12 cellular contexts compared by ENCODE assay signal in the genomic region with DNA sequence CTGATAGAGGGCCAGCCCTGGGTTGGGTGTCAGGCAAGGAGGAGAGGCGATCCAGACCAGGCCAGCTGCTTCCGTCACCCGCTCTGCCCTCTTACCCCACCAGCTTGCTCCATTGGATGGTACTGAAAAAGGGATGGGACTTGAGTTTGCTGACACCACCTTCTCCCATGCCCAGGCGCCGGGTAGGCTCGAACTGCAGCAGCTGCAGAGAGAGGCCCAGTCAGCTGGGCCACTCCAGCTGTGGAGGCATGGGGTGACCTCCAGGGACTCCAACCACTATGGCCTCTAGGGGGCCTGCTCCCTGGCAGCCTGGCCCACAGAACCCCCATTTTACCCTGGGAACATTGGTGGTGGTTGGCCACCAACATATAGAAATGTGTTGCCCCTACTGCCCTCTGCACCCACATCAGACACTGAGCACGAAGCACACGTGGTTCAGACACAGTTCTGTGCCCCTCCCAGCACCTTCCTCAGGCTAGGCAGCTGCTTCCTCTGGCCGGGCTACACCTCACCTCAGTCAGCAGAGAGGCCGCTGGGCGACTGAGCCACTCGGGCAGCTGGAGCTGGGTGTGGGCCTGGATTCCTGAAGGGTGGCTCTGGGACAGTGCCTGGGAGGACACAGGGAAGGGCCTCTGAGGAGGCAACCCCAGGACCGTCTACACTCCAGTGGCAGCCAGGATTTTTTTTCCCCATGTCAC. TPM values are rescaled to one million over a fixed set of nuclear protein-coding genes. Genes with fewer than 3 reads are reported as not detected.
DNase-seq lines count a peak whose midpoint lies in the region; ATAC-seq and TF ChIP-seq lines count a peak whose summit lies in the region.
"Had no signal": no experiment of that assay in that cellular context is flagged by ENCODE, and none has a peak within 500 bp of the region (broad histone marks: within the 10 kb centered on the region; RNA-seq: fewer than 3 reads in every experiment).

No MANE protein-coding gene starts in this region.

- no peak overlapping the region for H3K4me3 Mint-ChIP-seq in Caco-2 (ENCODE audit: unreplicated experiment)

- H3K36me3 ChIP-seq in heart right ventricle (peaks cover 0 to 37% (median 21%) of the 10 kb centered on the region in 9 donors), Caco-2 (ENCODE audit: control insufficient read depth, insufficient read depth, low read length) (no peaks in the 10 kb centered on the region)

- POLR2A ChIA-PET in Caco-2 (lab: Charles Lee): no interaction called here

- in situ Hi-C loops in GM13976 (cut with MboI; ENCODE audit: low sequenced_read_pairs, unreplicated experiment): no loop called here

- TF ChIP-seq CTCF in 22Rv1 (IDR thresholded peaks at IDR 0.05) (peak; percentile 21), GM12872 (IDR thresholded peaks at IDR 0.05; ENCODE audit: insufficient read depth, low read depth, low read length) (peak; percentile 60; the same call in 2 of the 3 replicates), heart right ventricle (IDR thresholded peaks at IDR 0.05) (peak in 3 of 9 donors; percentile 3 to 12 (median 7)), Caco-2 (IDR thresholded peaks at IDR 0.05; ENCODE audit: insufficient read depth in 1 of 2, low read depth in 1 of 2, low read length in 1 of 2, severe bottlenecking in 1 of 2, unreplicated experiment in 1 of 2) (no peak), GM13976 (IDR thresholded peaks at IDR 0.05; ENCODE audit: borderline replicate concordance, control extremely low read depth, extremely low read depth, insufficient read depth, missing control alignments) (no peak)

- no peaks in the 10 kb centered on the region for H3K9me3 ChIP-seq in heart right ventricle
- H3K9me3 ChIP-seq in Caco-2: no peaks in the 10 kb centered on the region

- H3K9me3 Mint-ChIP-seq in Caco-2 (ENCODE audit: unreplicated experiment): no peaks in the 10 kb centered on the region

- no peak for DNase-seq in heart right ventricle
- DNase-seq in Caco-2: no peak
- no peak for DNase-seq in GM13976 (ENCODE audit: low spot score)
- DNase-seq: amniotic stem cell; KBM-7; NCI-H774; stimulated activated CD4-positive, alpha-beta T cell treated with anti-CD3 and anti-CD28 coated beads, Interleukin-1b, Interleukin-23, amount 100 ng/mL, for 48 hours had no signal

- peaks cover 18% of the 10 kb centered on the region for H3K36me3 Mint-ChIP-seq in Caco-2 (ENCODE audit: insufficient read depth, unreplicated experiment)

- H3K4me1 ChIP-seq in heart right ventricle: peaks cover 16 to 62% (median 41%) of the 10 kb centered on the region in 9 donors
- no peaks in the 10 kb centered on the region for H3K4me1 ChIP-seq in Caco-2

- no peak overlapping the region for H3K27ac ChIP-seq in 22Rv1
- H3K27ac ChIP-seq in heart right ventricle: peak overlapping the region in 4 of 10 donors; percentile 9 to 41 (median 20)

- H3K27me3 ChIP-seq in heart right ventricle: no peaks in the 10 kb centered on the region
- no peaks in the 10 kb centered on the region for H3K27me3 ChIP-seq in Caco-2 (replicated peaks; ENCODE audit: control insufficient read depth, insufficient read depth, low read length)

- no peaks in the 10 kb centered on the region for H3K4me1 Mint-ChIP-seq in Caco-2 (ENCODE audit: low read depth, unreplicated experiment)

- CTCF ChIA-PET in Caco-2 (lab: Charles Lee): interaction anchor here (0.8 to 4.8 kb wide), 4 partner anchors 16 to 46 kb away, joined by 3 to 122 read pairs (median 27); a partner anchor contains a TSS

- ATAC-seq in SK-N-SH treated with all-trans-retinoic acid at 6 μM for 48 hours (0 out of 3 replicates have a peak, but pooled peaks have one; percentile 9), heart right ventricle (peak in 7 of 8 donors; percentile 4 to 28 (median 14)), HG03039 (IDR thresholded peaks at IDR 0.05; ENCODE audit: unreplicated experiment) (no peak), HG02588 (IDR thresholded peaks at IDR 0.05; ENCODE audit: unreplicated experiment) (no peak)

- H3K27me3 Mint-ChIP-seq in Caco-2 (ENCODE audit: insufficient read depth, unreplicated experiment): no peaks in the 10 kb centered on the region

- no TSS peak for BruUV-seq in Caco-2 (replicated peaks; lab: Mats Ljungman, UMichigan)

- WGBS in heart right ventricle, 2 donors: 61 to 72% methylated on average over 13 of the region's 13 CpGs

- H3K4me3 ChIP-seq in heart right ventricle: no peak overlapping the region
- H3K4me3 ChIP-seq in Caco-2 (ENCODE audit: low read depth, low read length): no peak overlapping the region

- no peak overlapping the region for H3K27ac Mint-ChIP-seq in Caco-2 (ENCODE audit: unreplicated experiment)

- intact Hi-C loops in heart right ventricle (cut with DNase I) (loop anchor here in 1 of 10 donors (5.0 kb wide), 2 partner anchors 45 to 185 kb away; no protein-coding TSS in a partner anchor), Caco-2 (cut with micrococcal nuclease; ENCODE audit: unreplicated experiment) (no loop called here)

TF ChIP-seq in SK-N-SH treated with all-trans-retinoic acid at 6 μM for 48 hours, 23 proteins besides CTCF, POLR2A, EP300 and RAD21 (continues in another document):
- no peak for TF ChIP-seq ISL1 (CRISPR knock-in tag; IDR thresholded peaks at IDR 0.05)
- no peak for TF ChIP-seq SNAI2 (CRISPR knock-in tag; IDR thresholded peaks at IDR 0.05)
- no peak for TF ChIP-seq ZFP30 (CRISPR knock-in tag; IDR thresholded peaks at IDR 0.05)
- TF ChIP-seq TCF4 (CRISPR knock-in tag; IDR thresholded peaks at IDR 0.05; ENCODE audit: borderline replicate concordance): no peak
- no peak for TF ChIP-seq ZNF8 (CRISPR knock-in tag; IDR thresholded peaks at IDR 0.05)
- TF ChIP-seq, protein P1, sequence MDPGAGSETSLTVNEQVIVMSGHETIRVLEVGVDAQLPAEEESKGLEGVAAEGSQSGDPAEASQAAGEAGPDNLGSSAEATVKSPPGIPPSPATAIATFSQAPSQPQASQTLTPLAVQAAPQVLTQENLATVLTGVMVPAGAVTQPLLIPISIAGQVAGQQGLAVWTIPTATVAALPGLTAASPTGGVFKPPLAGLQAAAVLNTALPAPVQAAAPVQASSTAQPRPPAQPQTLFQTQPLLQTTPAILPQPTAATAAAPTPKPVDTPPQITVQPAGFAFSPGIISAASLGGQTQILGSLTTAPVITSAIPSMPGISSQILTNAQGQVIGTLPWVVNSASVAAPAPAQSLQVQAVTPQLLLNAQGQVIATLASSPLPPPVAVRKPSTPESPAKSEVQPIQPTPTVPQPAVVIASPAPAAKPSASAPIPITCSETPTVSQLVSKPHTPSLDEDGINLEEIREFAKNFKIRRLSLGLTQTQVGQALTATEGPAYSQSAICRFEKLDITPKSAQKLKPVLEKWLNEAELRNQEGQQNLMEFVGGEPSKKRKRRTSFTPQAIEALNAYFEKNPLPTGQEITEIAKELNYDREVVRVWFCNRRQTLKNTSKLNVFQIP (CRISPR knock-in tag; IDR thresholded peaks at IDR 0.05; ENCODE audit: borderline replicate concordance, low read depth): no peak
- TF ChIP-seq ZC3H10 (CRISPR knock-in tag; IDR thresholded peaks at IDR 0.05): no peak
- TF ChIP-seq ZNF70 (CRISPR knock-in tag; IDR thresholded peaks at IDR 0.05): no peak
- TF ChIP-seq, protein P2, sequence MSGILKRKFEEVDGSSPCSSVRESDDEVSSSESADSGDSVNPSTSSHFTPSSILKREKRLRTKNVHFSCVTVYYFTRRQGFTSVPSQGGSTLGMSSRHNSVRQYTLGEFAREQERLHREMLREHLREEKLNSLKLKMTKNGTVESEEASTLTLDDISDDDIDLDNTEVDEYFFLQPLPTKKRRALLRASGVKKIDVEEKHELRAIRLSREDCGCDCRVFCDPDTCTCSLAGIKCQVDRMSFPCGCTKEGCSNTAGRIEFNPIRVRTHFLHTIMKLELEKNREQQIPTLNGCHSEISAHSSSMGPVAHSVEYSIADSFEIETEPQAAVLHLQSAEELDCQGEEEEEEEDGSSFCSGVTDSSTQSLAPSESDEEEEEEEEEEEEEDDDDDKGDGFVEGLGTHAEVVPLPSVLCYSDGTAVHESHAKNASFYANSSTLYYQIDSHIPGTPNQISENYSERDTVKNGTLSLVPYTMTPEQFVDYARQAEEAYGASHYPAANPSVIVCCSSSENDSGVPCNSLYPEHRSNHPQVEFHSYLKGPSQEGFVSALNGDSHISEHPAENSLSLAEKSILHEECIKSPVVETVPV (CRISPR knock-in tag; IDR thresholded peaks at IDR 0.05): no peak
- TF ChIP-seq RARB (CRISPR knock-in tag; IDR thresholded peaks at IDR 0.05): no peak
- TF ChIP-seq ARNTL (CRISPR knock-in tag; IDR thresholded peaks at IDR 0.05; ENCODE audit: borderline replicate concordance, low read depth): no peak
- no peak for TF ChIP-seq ZNF565 (CRISPR knock-in tag; conservative IDR thresholded peaks at IDR 0.05; ENCODE audit: low read depth)
- TF ChIP-seq, protein P3, sequence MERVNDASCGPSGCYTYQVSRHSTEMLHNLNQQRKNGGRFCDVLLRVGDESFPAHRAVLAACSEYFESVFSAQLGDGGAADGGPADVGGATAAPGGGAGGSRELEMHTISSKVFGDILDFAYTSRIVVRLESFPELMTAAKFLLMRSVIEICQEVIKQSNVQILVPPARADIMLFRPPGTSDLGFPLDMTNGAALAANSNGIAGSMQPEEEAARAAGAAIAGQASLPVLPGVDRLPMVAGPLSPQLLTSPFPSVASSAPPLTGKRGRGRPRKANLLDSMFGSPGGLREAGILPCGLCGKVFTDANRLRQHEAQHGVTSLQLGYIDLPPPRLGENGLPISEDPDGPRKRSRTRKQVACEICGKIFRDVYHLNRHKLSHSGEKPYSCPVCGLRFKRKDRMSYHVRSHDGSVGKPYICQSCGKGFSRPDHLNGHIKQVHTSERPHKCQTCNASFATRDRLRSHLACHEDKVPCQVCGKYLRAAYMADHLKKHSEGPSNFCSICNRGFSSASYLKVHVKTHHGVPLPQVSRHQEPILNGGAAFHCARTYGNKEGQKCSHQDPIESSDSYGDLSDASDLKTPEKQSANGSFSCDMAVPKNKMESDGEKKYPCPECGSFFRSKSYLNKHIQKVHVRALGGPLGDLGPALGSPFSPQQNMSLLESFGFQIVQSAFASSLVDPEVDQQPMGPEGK (CRISPR knock-in tag; IDR thresholded peaks at IDR 0.05; ENCODE audit: borderline replicate concordance): no peak

RNA-seq across cellular contexts. Expression of a gene that starts 16.0 kb away (rescaled TPM):
- 10 to 100 TPM; 14.5 to 27.0 (median 21.9) TPM for total RNA-seq in heart right ventricle
- polyA plus RNA-seq in heart right ventricle: 10 to 100 TPM; 10.3 to 27.1 TPM
- 6.8 and 9.8 TPM in 2 replicates for total RNA-seq in Caco-2 (2022)

RNA-seq across cellular contexts. Expression of a gene that starts 25.4 kb away (rescaled TPM):
- total RNA-seq in heart right ventricle (100 to 1,000 TPM; 179 to 273 (median 227) TPM), Caco-2 (2022) (81.4 and 88.1 TPM in 2 replicates)
- polyA plus RNA-seq in heart right ventricle: 10 to 100 TPM; 52.5 to 96.0 TPM

RNA-seq across cellular contexts. Expression of a gene that starts 31.1 kb away (rescaled TPM):
- total RNA-seq in heart right ventricle (not detected), Caco-2 (2022) (not detected in 2 replicates)
- polyA plus RNA-seq in heart right ventricle: not detected

RNA-seq across cellular contexts. Expression of a gene that starts 48.3 kb away (rescaled TPM):
- total RNA-seq in heart right ventricle (10 to 100 TPM in 1 of 10 donors, 1 to 10 TPM in 9; 2.1 to 22.5 (median 6.1) TPM), Caco-2 (2022) (8.9 and 9.1 TPM in 2 replicates)
- 10 to 100 TPM in 1 of 2 donors, 1 to 10 TPM in 1; 6.8 to 12.2 TPM for polyA plus RNA-seq in heart right ventricle

Comparison
In these comparisons a context has a peak if more than half of its experiments do, and no peak if none do; other contexts are left out.
1. CTCF ChIP-seq: peak in 22Rv1 (single experiment) and GM12872 (single experiment); none in Caco-2 (0 of 2) and GM13976 (single experiment).
2. ATAC-seq: peak in SK-N-SH treated with all-trans-retinoic acid at 6 μM for 48 hours (single experiment) and heart right ventricle (7 of 8); none in HG03039 (single experiment) and HG02588 (single experiment).